ENCODE assay signal across 9 cellular contexts in the genomic region with DNA sequence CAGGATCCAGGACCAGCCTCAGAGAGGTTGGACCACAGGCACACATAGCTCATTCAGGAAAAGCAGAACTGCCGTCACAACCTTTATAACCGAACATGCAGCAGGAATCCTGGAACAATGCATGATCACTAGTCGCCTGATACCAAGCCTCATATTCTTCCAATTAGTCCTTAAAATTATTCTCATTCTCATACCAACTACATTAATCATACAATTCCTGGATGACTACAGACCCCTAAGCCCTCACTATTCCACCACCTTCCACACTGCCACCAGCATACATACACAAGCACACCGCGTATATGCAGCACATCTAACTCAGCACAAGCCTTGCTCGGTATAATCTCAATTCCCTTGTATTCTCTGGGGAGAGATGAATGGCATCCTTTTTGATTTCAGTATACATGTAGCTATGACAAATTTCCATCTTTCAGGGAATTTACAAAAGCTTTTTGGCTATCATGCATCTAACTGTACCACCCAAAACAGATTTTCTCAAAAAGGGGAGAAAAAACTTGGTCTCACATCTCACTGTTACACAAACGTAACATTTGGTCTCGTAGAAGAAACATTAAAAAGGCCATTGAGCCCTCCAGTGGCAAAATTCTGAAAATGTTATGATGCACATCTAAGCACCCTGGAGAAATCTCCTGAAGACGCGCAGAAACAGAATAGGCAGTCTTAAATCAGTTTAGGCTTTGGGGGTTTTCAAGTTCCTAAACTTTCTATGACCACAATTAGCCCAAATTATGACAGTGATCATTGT. TPM values are rescaled to one million over a fixed set of nuclear protein-coding genes. Genes with fewer than 3 reads are reported as not detected.
A peak's percentile ranks its signal among the peaks of the same experiment; 100 is the strongest.
DNase-seq lines count a peak whose midpoint lies in the region; ATAC-seq and TF ChIP-seq lines count a peak whose summit lies in the region.
"Had no signal": no experiment of that assay in that cellular context is flagged by ENCODE, and none has a peak within 500 bp of the region (broad histone marks: within the 10 kb centered on the region; RNA-seq: fewer than 3 reads in every experiment).

No MANE protein-coding gene starts in this region.

- peak; percentile 10 for DNase-seq in SIG-M5 treated with dmso at 0.1 percent for 504 hours (lab: John Stamatoyannopoulos, UW; ENCODE audit: unreplicated experiment)
- no peak for DNase-seq in SIG-M5 (lab: John Stamatoyannopoulos, UW)
- DNase-seq in PC-3: peak; percentile 54
- peak; percentile 37 for DNase-seq in fibroblast of pulmonary artery (ENCODE audit: low read depth)
- no peak for DNase-seq in tibial nerve (ENCODE audit: low spot score in 2 of 2)
- no peak for DNase-seq in epidermal melanocyte (ENCODE audit: insufficient read length, low spot score)
- DNase-seq in activated CD4-positive, alpha-beta T cell treated with anti-CD3 and anti-CD28 coated beads for 1 hour: no peak
- DNase-seq: NCI-H1436 treated with DMSO at 0.1 percent for 48 hours had no signal

- H3K27me3 ChIP-seq in PC-3 (ENCODE audit: low read length): no peaks in the 10 kb centered on the region
- H3K27me3 ChIP-seq in tibial nerve: no peaks in the 10 kb centered on the region

- intact Hi-C loops in PC-3 (cut with micrococcal nuclease): loop anchor here (1.0 to 2.0 kb wide), 2 partner anchors 158 to 269 kb away; no protein-coding TSS in a partner anchor

- H3K36me3 ChIP-seq in PC-3 (ENCODE audit: low read depth, low read length): no peaks in the 10 kb centered on the region
- H3K36me3 ChIP-seq in tibial nerve: no peaks in the 10 kb centered on the region

- H3K27ac ChIP-seq in PC-3 (ENCODE audit: low read length) (no peak overlapping the region), tibial nerve (no peak overlapping the region)

- peak overlapping the region; percentile 29; the same call in 1 of the 2 replicates for H2AFZ ChIP-seq in PC-3 (ENCODE audit: low read length)

- no peaks in the 10 kb centered on the region for H3K9me3 ChIP-seq in PC-3 (ENCODE audit: low read length)
- no peaks in the 10 kb centered on the region for H3K9me3 ChIP-seq in tibial nerve

- H3F3A ChIP-seq in PC-3 (ENCODE audit: low read length, unreplicated experiment): no peaks in the 10 kb centered on the region

- 38 to 44% methylated on average over 10 of the region's 10 CpGs for WGBS in tibial nerve, 2 donors

- no peaks in the 10 kb centered on the region for H3K9me2 ChIP-seq in PC-3 (replicated peaks; ENCODE audit: low read length)

- TF ChIP-seq POLR2A in tibial nerve (IDR thresholded peaks at IDR 0.05): no peak

- no peaks in the 10 kb centered on the region for H3K79me2 ChIP-seq in PC-3 (ENCODE audit: low read length)

- H3K4me1 ChIP-seq in PC-3 (ENCODE audit: insufficient read depth, low read length): 0 out of 2 replicates have a peak, but pooled peaks cover 4% of the 10 kb centered on the region
- H3K4me1 ChIP-seq in tibial nerve: no peaks in the 10 kb centered on the region

- BruUV-seq in PC-3 (replicated peaks; lab: Mats Ljungman, UMichigan): no TSS peak

- H3K9ac ChIP-seq in PC-3 (ENCODE audit: low read length): no peak overlapping the region

- peak; percentile 83 for ATAC-seq in PC-3
- ATAC-seq in GM21737 (IDR thresholded peaks at IDR 0.05; ENCODE audit: unreplicated experiment): no peak

- peak overlapping the region; percentile 34 for H3K4me2 ChIP-seq in PC-3 (ENCODE audit: low read length)

- H3K4me3 ChIP-seq in PC-3 (ENCODE audit: low read length) (no peak overlapping the region), fibroblast of pulmonary artery (replicated peaks; ENCODE audit: low read depth, low read length) (no peak overlapping the region), tibial nerve (no peak overlapping the region)

- H4K20me1 ChIP-seq in PC-3 (ENCODE audit: low read length): no peaks in the 10 kb centered on the region

- no peak for TF ChIP-seq EP300 in tibial nerve (IDR thresholded peaks at IDR 0.05)

- CTCF ChIA-PET in PC-3 (lab: Charles Lee): interaction anchor here (0.7 kb wide), 1 partner anchor 159 kb away, joined by 4 read pairs; no protein-coding TSS in a partner anchor

- POLR2A ChIA-PET in PC-3 (lab: Charles Lee; ENCODE audit: unreplicated experiment): no interaction called here

- TF ChIP-seq CTCF in PC-3 (conservative IDR thresholded peaks at IDR 0.05; ENCODE audit: low read depth, low read length) (peak; percentile 59), fibroblast of pulmonary artery (IDR thresholded peaks at IDR 0.05; ENCODE audit: low read length, missing control alignments) (peak; percentile 25), tibial nerve (IDR thresholded peaks at IDR 0.05) (peak in 3 of 5 experiments; percentile 25 to 39 (median 38))

RNA-seq across cellular contexts. Expression of a gene that starts 46.2 kb away (rescaled TPM):
- total RNA-seq in PC-3 (2014; rRNA removed): 4.8 and 7.5 TPM in 2 replicates
- total RNA-seq in tibial nerve: 100 to 1,000 TPM in 1 of 4 donors, 10 to 100 TPM in 3; 28.7 to 117 (median 48.2) TPM

Comparison
In these comparisons a context has a peak if more than half of its experiments do, and no peak if none do; other contexts are left out.
1. DNase-seq: peak in SIG-M5 treated with dmso at 0.1 percent for 504 hours (single experiment), PC-3 (single experiment) and fibroblast of pulmonary artery (single experiment); none in SIG-M5 (single experiment), tibial nerve (0 of 2), epidermal melanocyte (single experiment) and activated CD4-positive, alpha-beta T cell treated with anti-CD3 and anti-CD28 coated beads for 1 hour (single experiment).
2. Peak in every context shown above with its lines, with median percentiles within 50 percentile points of each other: CTCF ChIP-seq.